ENCODE assay signal across 9 cellular contexts in the genomic region with DNA sequence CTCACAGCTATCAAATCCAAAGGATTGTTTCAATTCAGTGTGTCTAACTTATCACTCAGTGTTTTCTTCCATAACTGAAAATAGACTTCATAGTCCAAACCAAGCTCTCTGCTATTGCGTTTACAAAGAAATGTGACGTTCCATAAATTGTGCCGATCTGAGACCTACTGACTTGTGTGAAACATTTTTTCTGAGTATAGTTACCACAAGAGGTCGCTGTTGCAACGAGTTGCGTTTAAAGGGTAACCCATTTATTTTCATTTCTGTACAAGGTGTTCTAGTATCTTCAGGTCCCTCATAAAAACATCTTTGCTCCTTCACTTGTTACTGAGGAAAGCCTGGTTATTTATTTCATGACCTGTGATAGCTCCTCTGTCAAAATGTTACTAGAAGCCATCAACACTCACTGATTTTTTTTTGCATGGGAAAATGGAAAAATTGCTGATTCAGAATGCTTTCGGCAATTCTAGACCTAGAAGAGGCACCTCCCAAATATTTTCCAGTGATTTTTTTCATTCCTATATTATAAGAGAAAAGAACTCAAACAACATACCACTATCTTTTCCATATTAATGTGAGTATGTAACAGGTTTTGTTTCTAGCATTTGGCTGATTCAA.
DNase-seq lines count a peak whose midpoint lies in the region; ATAC-seq and TF ChIP-seq lines count a peak whose summit lies in the region.
"Had no signal": no experiment of that assay in that cellular context is flagged by ENCODE, and none has a peak within 500 bp of the region (broad histone marks: within the 10 kb centered on the region; RNA-seq: fewer than 3 reads in every experiment).

No MANE protein-coding gene starts in this region.

- H3K9me3 ChIP-seq in uterus = no peaks in the 10 kb centered on the region

- no peak for ATAC-seq in HG02973 (IDR thresholded peaks at IDR 0.05; ENCODE audit: unreplicated experiment)

- peaks cover 12% of the 10 kb centered on the region for H3K4me1 Mint-ChIP-seq in activated CD4-positive, alpha-beta memory T cell treated with anti-CD3 and anti-CD28 coated beads, Interleukin-2, amount 10 ng/mL, durations not matched to agents 7 days and 5 days
- no peaks in the 10 kb centered on the region for H3K4me1 Mint-ChIP-seq in type B pancreatic cell (ENCODE audit: unreplicated experiment)

- no peaks in the 10 kb centered on the region for H3K36me3 Mint-ChIP-seq in activated CD4-positive, alpha-beta memory T cell treated with anti-CD3 and anti-CD28 coated beads, Interleukin-2, amount 10 ng/mL, durations not matched to agents 7 days and 5 days (ENCODE audit: low read depth)
- no peaks in the 10 kb centered on the region for H3K36me3 Mint-ChIP-seq in type B pancreatic cell

- peak overlapping the region; percentile 36 for H3K4me3 Mint-ChIP-seq in activated CD4-positive, alpha-beta memory T cell treated with anti-CD3 and anti-CD28 coated beads, Interleukin-2, amount 10 ng/mL, durations not matched to agents 7 days and 5 days
- H3K4me3 Mint-ChIP-seq in type B pancreatic cell = no peak overlapping the region
- H3K4me3 Mint-ChIP-seq: activated B cell treated with CpG ODN at 0.5 μM for 24 hours had no signal

- no peaks in the 10 kb centered on the region for H3K9me3 Mint-ChIP-seq in activated CD4-positive, alpha-beta memory T cell treated with anti-CD3 and anti-CD28 coated beads, Interleukin-2, amount 10 ng/mL, durations not matched to agents 7 days and 5 days
- H3K9me3 Mint-ChIP-seq in type B pancreatic cell = no peaks in the 10 kb centered on the region
- H3K9me3 Mint-ChIP-seq: activated B cell treated with CpG ODN at 0.5 μM for 24 hours had no signal

- no peak for TF ChIP-seq POLR2A in uterus (IDR thresholded peaks at IDR 0.05)

- intact Hi-C loops in uterus (cut with DNase I; ENCODE audit: low total_unique reads) = no loop called here

- POLR2A ChIA-PET in GM10248 (lab: Yijun Ruan, JAX) = no interaction called here
- POLR2A ChIA-PET in activated CD4-positive, alpha-beta memory T cell treated with anti-CD3 and anti-CD28 coated beads, Interleukin-2, amount 10 ng/mL, durations not matched to agents 7 days and 5 days (lab: Charles Lee) = interaction anchor here (1.1 to 1.5 kb wide), 2 partner anchors 11 kb away, joined by 3 to 4 read pairs; no protein-coding TSS in a partner anchor

- peak; percentile 85 for TF ChIP-seq CTCF in C4-2B (conservative IDR thresholded peaks at IDR 0.05)
- peak; percentile 49 for TF ChIP-seq CTCF in GM10248 (IDR thresholded peaks at IDR 0.05; ENCODE audit: control extremely low read depth, extremely low read depth, low read depth, missing control alignments)
- peak; percentile 84 for TF ChIP-seq CTCF in type B pancreatic cell (conservative IDR thresholded peaks at IDR 0.05)
- peak in 2 of 4 experiments; percentile 14 to 15 for TF ChIP-seq CTCF in uterus (IDR thresholded peaks at IDR 0.05)

- peak; percentile 35 for DNase-seq in GM10248 (ENCODE audit: extremely low spot score)
- DNase-seq in NCI-H2171 (lab: John Stamatoyannopoulos, UW) = peak; percentile 74
- no peak for DNase-seq in activated CD4-positive, alpha-beta memory T cell treated with anti-CD3 and anti-CD28 coated beads, Interleukin-2, amount 10 ng/mL, durations not matched to agents 7 days and 5 days
- DNase-seq in iPS-NIHi11 (ENCODE audit: low spot score) = peak; percentile 44
- no peak for DNase-seq in type B pancreatic cell (ENCODE audit: extremely low spot score, unreplicated experiment)
- DNase-seq in uterus = no peak
- DNase-seq: activated B cell treated with CpG ODN at 0.5 μM for 24 hours had no signal

- no peak overlapping the region for H3K27ac Mint-ChIP-seq in activated CD4-positive, alpha-beta memory T cell treated with anti-CD3 and anti-CD28 coated beads, Interleukin-2, amount 10 ng/mL, durations not matched to agents 7 days and 5 days
- no peak overlapping the region for H3K27ac Mint-ChIP-seq in type B pancreatic cell
- H3K27ac Mint-ChIP-seq: activated B cell treated with CpG ODN at 0.5 μM for 24 hours had no signal

- H3K27ac ChIP-seq in C4-2B (no peak overlapping the region), uterus (no peak overlapping the region)

- no peaks in the 10 kb centered on the region for H3K36me3 ChIP-seq in uterus

- no peaks in the 10 kb centered on the region for H3K27me3 ChIP-seq in uterus

- CTCF ChIA-PET in GM10248 (lab: Yijun Ruan, JAX) = interaction anchor here (0.9 to 1.9 kb wide), 8 partner anchors 10 to 69 kb away, joined by 3 to 15 read pairs (median 5); no protein-coding TSS in a partner anchor
- CTCF ChIA-PET in activated CD4-positive, alpha-beta memory T cell treated with anti-CD3 and anti-CD28 coated beads, Interleukin-2, amount 10 ng/mL, durations not matched to agents 7 days and 5 days (lab: Charles Lee) = interaction anchor here (0.9 to 1.7 kb wide), 11 partner anchors 11 to 836 kb away, joined by 3 to 13 read pairs (median 3); no protein-coding TSS in a partner anchor

- no peaks in the 10 kb centered on the region for H3K4me1 ChIP-seq in uterus

- no peak overlapping the region for H3K4me3 ChIP-seq in uterus

- peaks cover 54% of the 10 kb centered on the region for H3K27me3 Mint-ChIP-seq in activated CD4-positive, alpha-beta memory T cell treated with anti-CD3 and anti-CD28 coated beads, Interleukin-2, amount 10 ng/mL, durations not matched to agents 7 days and 5 days
- H3K27me3 Mint-ChIP-seq in type B pancreatic cell = peaks cover 36% of the 10 kb centered on the region

Comparison
In these comparisons a context has a peak if more than half of its experiments do, and no peak if none do; other contexts are left out.
1. DNase-seq: peak in GM10248 (single experiment), NCI-H2171 (single experiment) and iPS-NIHi11 (single experiment); none in activated CD4-positive, alpha-beta memory T cell treated with anti-CD3 and anti-CD28 coated beads, Interleukin-2, amount 10 ng/mL, durations not matched to agents 7 days and 5 days (single experiment), type B pancreatic cell (single experiment) and uterus (0 of 2).